33 cellular contexts compared by ENCODE assay signal in the genomic region with DNA sequence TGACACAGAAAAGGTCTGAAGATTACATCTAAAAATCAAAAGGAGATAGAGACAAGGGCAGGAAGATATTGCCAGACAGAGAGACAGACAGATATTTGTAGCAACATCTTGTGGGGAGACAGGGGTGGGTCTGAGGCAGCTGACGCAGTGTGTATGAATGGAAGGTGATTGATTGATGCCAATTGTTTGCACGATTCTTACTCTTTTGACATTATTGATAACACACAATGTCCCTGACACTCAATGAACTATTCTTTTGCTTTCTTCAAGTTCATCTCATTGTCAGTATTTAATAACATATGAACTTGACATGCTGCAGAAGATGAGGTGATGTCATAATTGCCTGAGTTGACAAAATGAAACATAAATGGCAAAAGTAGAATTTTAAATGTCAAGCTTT.
"Had no signal": no experiment of that assay in that cellular context is flagged by ENCODE, and none has a peak within 500 bp of the region (broad histone marks: within the 10 kb centered on the region; RNA-seq: fewer than 3 reads in every experiment).

No MANE protein-coding gene starts in this region.

- FAIRE-seq: astrocyte, bronchial epithelial cell, endometrium, endothelial cell of umbilical vein, frontal cortex had no signal

- H3K36me3 ChIP-seq: brain microvascular endothelial cell, esophagus squamous epithelium, WERI-Rb-1 had no signal

- H3K4me3 Mint-ChIP-seq: activated B cell treated with CpG ODN at 0.5 μM for 24 hours; activated CD8-positive, alpha-beta T cell treated with anti-CD3 and anti-CD28 coated beads for 36 hours; activated naive CD8-positive, alpha-beta T cell; activated T-cell treated with anti-CD3 and anti-CD28 coated beads, Interleukin-2, amount 50 U/mL, for 4 hours; activated T-helper 17 cell treated with anti-CD3 and anti-CD28 coated beads, Interleukin-2, amount 50 U/mL, for 72 hours; central memory CD8-positive, alpha-beta T cell; effector memory CD8-positive, alpha-beta T cell; T-helper 17 cell; T-helper 2 cell treated with Interferon-gamma antibody and Interleukin-4, amounts not matched to agents 5 μg/mL and 100 μg/mL, for 36 hours had no signal

- H3K4me1 ChIP-seq: esophagus squamous epithelium had no signal

- H3K4me1 Mint-ChIP-seq: activated B cell treated with CpG ODN at 0.5 μM for 24 hours; activated T-helper 17 cell treated with anti-CD3 and anti-CD28 coated beads, Interleukin-2, amount 50 U/mL, for 72 hours; central memory CD8-positive, alpha-beta T cell; T-helper 17 cell had no signal

- H3K27ac Mint-ChIP-seq: activated B cell treated with CpG ODN at 0.5 μM for 24 hours; activated CD8-positive, alpha-beta T cell treated with anti-CD3 and anti-CD28 coated beads for 36 hours; activated naive CD8-positive, alpha-beta T cell; activated T-helper 17 cell treated with anti-CD3 and anti-CD28 coated beads, Interleukin-2, amount 50 U/mL, for 72 hours; effector memory CD8-positive, alpha-beta T cell; T-helper 17 cell; T-helper 2 cell treated with Interferon-gamma antibody and Interleukin-4, amounts not matched to agents 5 μg/mL and 100 μg/mL, for 36 hours had no signal

- H3K9me3 ChIP-seq: esophagus squamous epithelium had no signal

- DNase-seq: activated B cell treated with CpG ODN at 0.5 μM for 24 hours; activated CD4-positive, alpha-beta T cell treated with anti-CD3 and anti-CD28 coated beads for 48 hours; activated CD4-positive, alpha-beta T cell treated with anti-CD3 and anti-CD28 coated beads, Interleukin-2, amount 50 U/mL, for 1 hour; activated CD4-positive, alpha-beta T cell treated with anti-CD3 and anti-CD28 coated beads, Interleukin-2, amount 50 U/mL, for 48 hours; activated CD8-positive, alpha-beta memory T cell treated with anti-CD3 and anti-CD28 coated beads for 24 hours; activated CD8-positive, alpha-beta T cell treated with anti-CD3 and anti-CD28 coated beads for 36 hours; activated effector memory CD4-positive, alpha-beta T cell treated with Interleukin-2 at 50 U/mL for 16 hours; activated gamma-delta T cell treated with Interleukin-2 at 50 U/mL for 16 hours; activated naive CD4-positive, alpha-beta T cell treated with anti-CD3 and anti-CD28 coated beads, Interleukin-2, amount 50 U/mL, for 16 hours; activated naive CD4-positive, alpha-beta T cell treated with Interleukin-2 at 50 U/mL for 16 hours; activated T-cell treated with anti-CD3 and anti-CD28 coated beads, Interleukin-2, amount 50 U/mL, for 4 hours; amniotic stem cell; anterior cingulate cortex; brain microvascular endothelial cell; cortex of kidney; dermis blood vessel endothelial cell; effector CD4-positive, alpha-beta T cell; effector memory CD8-positive, alpha-beta T cell; esophagus squamous epithelium; T-helper 1 cell; T-helper 17 cell; T1000; WERI-Rb-1 had no signal

- H3K27ac ChIP-seq: brain microvascular endothelial cell, epithelial cell of prostate, esophagus squamous epithelium, WERI-Rb-1 had no signal

- H3K36me3 Mint-ChIP-seq: activated naive CD8-positive, alpha-beta T cell had no signal

- H3K9me3 Mint-ChIP-seq: activated B cell treated with CpG ODN at 0.5 μM for 24 hours; activated CD8-positive, alpha-beta T cell treated with anti-CD3 and anti-CD28 coated beads for 36 hours; activated T-cell treated with anti-CD3 and anti-CD28 coated beads, Interleukin-2, amount 50 U/mL, for 4 hours; activated T-helper 17 cell treated with anti-CD3 and anti-CD28 coated beads, Interleukin-2, amount 50 U/mL, for 72 hours; central memory CD8-positive, alpha-beta T cell; T-helper 2 cell treated with Interferon-gamma antibody and Interleukin-4, amounts not matched to agents 5 μg/mL and 100 μg/mL, for 36 hours had no signal

- H3K27me3 Mint-ChIP-seq: activated B cell treated with CpG ODN at 0.5 μM for 24 hours; activated CD8-positive, alpha-beta T cell treated with anti-CD3 and anti-CD28 coated beads for 36 hours; activated naive CD8-positive, alpha-beta T cell; activated T-helper 17 cell treated with anti-CD3 and anti-CD28 coated beads, Interleukin-2, amount 50 U/mL, for 72 hours; central memory CD8-positive, alpha-beta T cell; effector memory CD8-positive, alpha-beta T cell; T-helper 17 cell had no signal

- H3K4me3 ChIP-seq: esophagus squamous epithelium had no signal

- H3K27me3 ChIP-seq: brain microvascular endothelial cell, esophagus squamous epithelium had no signal
